In genomic region chr5:78647838-78648358, GRCh38 we compare ENCODE assay signal across 8 cellular contexts. TPM values are rescaled to one million over a fixed set of nuclear protein-coding genes. Genes with fewer than 3 reads are reported as not detected.
A peak's percentile ranks its signal among the peaks of the same experiment; 100 is the strongest.
DNase-seq lines count a peak whose midpoint lies in the region; ATAC-seq and TF ChIP-seq lines count a peak whose summit lies in the region.

No MANE protein-coding gene starts in this region.

- H2AFZ ChIP-seq in SU-DHL-6 (ENCODE audit: low read depth, low read length, severe bottlenecking), result no peak overlapping the region

- peak overlapping the region; percentile 88 for H3K4me2 ChIP-seq in SU-DHL-6 (ENCODE audit: low read depth, low read length, poor library complexity, severe bottlenecking)

- H3K9ac ChIP-seq in SU-DHL-6 (ENCODE audit: low read length) (peak overlapping the region; percentile 75), muscle layer of colon (ENCODE audit: low read length) (peak overlapping the region; percentile 68)

- peak; percentile 28 for ATAC-seq in GM19043 (IDR thresholded peaks at IDR 0.05; ENCODE audit: low read depth, unreplicated experiment)
- ATAC-seq in HG03354 (IDR thresholded peaks at IDR 0.05; ENCODE audit: poor library complexity, severe bottlenecking, unreplicated experiment), result peak; percentile 31
- peak; percentile 50 for ATAC-seq in esophagus mucosa

- H3K27ac ChIP-seq in SU-DHL-6 (ENCODE audit: low read depth, low read length) (peak overlapping the region; percentile 65), muscle layer of colon (ENCODE audit: low read depth, low read length) (peak overlapping the region; percentile 94), vagina (peak overlapping the region; percentile 97)

- intact Hi-C loops in vagina (cut with DNase I), result no loop called here

- no peaks in the 10 kb centered on the region for H3K9me3 ChIP-seq in SU-DHL-6 (ENCODE audit: insufficient read depth, low read length)
- H3K9me3 ChIP-seq in muscle layer of colon (ENCODE audit: low read length), result no peaks in the 10 kb centered on the region
- no peaks in the 10 kb centered on the region for H3K9me3 ChIP-seq in vagina

- peaks cover 27% of the 10 kb centered on the region for H3F3A ChIP-seq in SU-DHL-6 (ENCODE audit: insufficient read depth)

- peaks cover 3% of the 10 kb centered on the region; the same call in 1 of the 2 replicates for H3K36me3 ChIP-seq in SU-DHL-6 (ENCODE audit: low read length)
- no peaks in the 10 kb centered on the region for H3K36me3 ChIP-seq in muscle layer of colon (ENCODE audit: insufficient read depth, low read length)
- no peaks in the 10 kb centered on the region for H3K36me3 ChIP-seq in vagina

- H3K4me1 ChIP-seq in muscle layer of colon (ENCODE audit: insufficient read depth, low read length) (peaks cover 29% of the 10 kb centered on the region), vagina (peaks cover 28% of the 10 kb centered on the region)

- H4K20me1 ChIP-seq in SU-DHL-6 (ENCODE audit: low read depth, low read length), result no peaks in the 10 kb centered on the region

- H3K27me3 ChIP-seq in SU-DHL-6 (ENCODE audit: low read length), result no peaks in the 10 kb centered on the region
- H3K27me3 ChIP-seq in muscle layer of colon (ENCODE audit: control insufficient read depth in 1 of 2, insufficient read depth in 2 of 2, low read length in 2 of 2), result no peaks in the 10 kb centered on the region
- no peaks in the 10 kb centered on the region for H3K27me3 ChIP-seq in vagina

- DNase-seq in CD1c-positive myeloid dendritic cell (ENCODE audit: extremely low spot score) (peak; percentile 32), vagina (ENCODE audit: extremely low spot score in 2 of 2) (no peak), Kasumi-1 (lab: John Stamatoyannopoulos, UW) (no peak)

- peak overlapping the region; percentile 73 for H3K4me3 ChIP-seq in SU-DHL-6 (ENCODE audit: insufficient read depth, low read length, poor library complexity, severe bottlenecking)
- peak overlapping the region; percentile 70 to 74 for H3K4me3 ChIP-seq in muscle layer of colon (ENCODE audit: low read depth in 1 of 2, low read length in 2 of 2)
- H3K4me3 ChIP-seq in vagina, result peak overlapping the region; percentile 68 to 79

- TF ChIP-seq POLR2A in vagina (IDR thresholded peaks at IDR 0.05), result no peak

- H3K79me2 ChIP-seq in SU-DHL-6 (ENCODE audit: insufficient read depth, low read length), result peaks cover 55% of the 10 kb centered on the region

- H3K9me2 ChIP-seq in SU-DHL-6 (replicated peaks; ENCODE audit: insufficient read depth, low read length), result no peaks in the 10 kb centered on the region

- TF ChIP-seq CTCF in SU-DHL-6 (IDR thresholded peaks at IDR 0.05; ENCODE audit: insufficient read depth, low read length, poor library complexity, severe bottlenecking), result no peak
- no peak for TF ChIP-seq CTCF in vagina (IDR thresholded peaks at IDR 0.05)

RNA-seq across cellular contexts. Expression of gene LHFPL2, which starts 0.7 kb away (rescaled TPM):
- 3.7 TPM for total RNA-seq in esophagus mucosa
- 24.8 TPM for total RNA-seq in vagina
